Comparison of ENCODE assay signal across 10 cellular contexts in the genomic region with DNA sequence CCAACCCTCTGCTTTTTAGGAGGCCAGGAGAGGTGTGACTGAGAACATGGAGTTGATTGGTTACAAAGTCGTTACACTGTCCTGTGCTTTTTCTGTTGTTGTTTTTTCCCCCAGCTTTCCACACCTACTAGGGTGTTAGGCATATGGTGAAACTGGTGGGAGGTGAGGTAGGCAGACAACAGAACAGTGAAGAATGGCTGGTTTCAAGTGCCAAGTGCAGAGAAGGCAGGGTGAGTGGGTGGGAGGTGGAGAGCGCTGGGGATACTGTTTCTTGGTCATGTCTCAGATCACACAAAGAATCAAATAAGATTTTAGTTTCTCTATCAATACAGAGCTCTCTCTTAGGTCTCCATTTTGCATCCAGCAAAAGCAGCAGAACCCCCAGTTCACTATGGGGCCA. TPM values are rescaled to one million over a fixed set of nuclear protein-coding genes. Genes with fewer than 3 reads are reported as not detected.
DNase-seq lines count a peak whose midpoint lies in the region; ATAC-seq, FAIRE-seq and TF ChIP-seq lines count a peak whose summit lies in the region.
"Had no signal": no experiment of that assay in that cellular context is flagged by ENCODE, and none has a peak within 500 bp of the region (broad histone marks: within the 10 kb centered on the region; RNA-seq: fewer than 3 reads in every experiment).

No MANE protein-coding gene starts in this region.

- H3K4me3 ChIP-seq in CD8-positive, alpha-beta T cell (ENCODE audit: low read depth, low read length), result no peak overlapping the region
- H3K4me3 ChIP-seq in fibroblast of villous mesenchyme (ENCODE audit: low read depth, low read length), result no peak overlapping the region

- no peak for TF ChIP-seq POLR2A in GM12891 (IDR thresholded peaks at IDR 0.05; ENCODE audit: low read depth, low read length)

- H3K9me3 Mint-ChIP-seq in CD8-positive, alpha-beta T cell, result no peaks in the 10 kb centered on the region
- no peaks in the 10 kb centered on the region for H3K9me3 Mint-ChIP-seq in activated CD8-positive, alpha-beta T cell treated with anti-CD3 and anti-CD28 coated beads, Interleukin-2, amount 10 ng/mL, durations not matched to agents 7 days and 5 days (ENCODE audit: insufficient read depth)
- H3K9me3 Mint-ChIP-seq in stimulated activated naive B cell treated with anti-CD40 and anti-IgM and Interleukin-4, amounts not matched to agents 10 μg/mL and 1 μg/mL and 100 μg/mL, for 72 hours, result no peaks in the 10 kb centered on the region

- H3K9me3 ChIP-seq in CD8-positive, alpha-beta T cell (ENCODE audit: low read length), result no peaks in the 10 kb centered on the region

- FAIRE-seq in GM12891 (lab: Jason Lieb, UNC), result no peak
- FAIRE-seq: H1 had no signal

- H3K27ac Mint-ChIP-seq in CD8-positive, alpha-beta T cell, result peak overlapping the region; percentile 88
- H3K27ac Mint-ChIP-seq in activated CD8-positive, alpha-beta T cell treated with anti-CD3 and anti-CD28 coated beads, Interleukin-2, amount 10 ng/mL, durations not matched to agents 7 days and 5 days, result peak overlapping the region; percentile 53
- no peak overlapping the region for H3K27ac Mint-ChIP-seq in stimulated activated naive B cell treated with anti-CD40 and anti-IgM and Interleukin-4, amounts not matched to agents 10 μg/mL and 1 μg/mL and 100 μg/mL, for 72 hours

- H3K27me3 ChIP-seq in CD8-positive, alpha-beta T cell (ENCODE audit: insufficient read depth, low read length), result no peaks in the 10 kb centered on the region

- H3K36me3 Mint-ChIP-seq in CD8-positive, alpha-beta T cell, result peaks cover 4% of the 10 kb centered on the region
- no peaks in the 10 kb centered on the region for H3K36me3 Mint-ChIP-seq in activated CD8-positive, alpha-beta T cell treated with anti-CD3 and anti-CD28 coated beads, Interleukin-2, amount 10 ng/mL, durations not matched to agents 7 days and 5 days (ENCODE audit: low read depth)
- H3K36me3 Mint-ChIP-seq in stimulated activated naive B cell treated with anti-CD40 and anti-IgM and Interleukin-4, amounts not matched to agents 10 μg/mL and 1 μg/mL and 100 μg/mL, for 72 hours, result no peaks in the 10 kb centered on the region

- H3K4me1 ChIP-seq in CD8-positive, alpha-beta T cell (ENCODE audit: insufficient read depth, low read length), result peaks cover 34% of the 10 kb centered on the region

- intact Hi-C loops in CD8-positive, alpha-beta T cell (cut with DNase I, micrococcal nuclease), result loop anchor here (5.0 to 10.0 kb wide), 3 partner anchors 222 to 938 kb away; partner anchors contain the start of genes GOLGA2 (in 1 of the 2), STXBP1 (in 1 of the 2), SWI5 (in 1 of the 2) and ZER1 (in 1 of the 2)

- ATAC-seq in CD8-positive, alpha-beta T cell, result no peak
- ATAC-seq in activated CD8-positive, alpha-beta T cell treated with anti-CD3 and anti-CD28 coated beads, Interleukin-2, amount 10 ng/mL, durations not matched to agents 7 days and 5 days, result no peak
- ATAC-seq in HG02852 (IDR thresholded peaks at IDR 0.05; ENCODE audit: unreplicated experiment), result no peak
- ATAC-seq in GM21786 (IDR thresholded peaks at IDR 0.05; ENCODE audit: unreplicated experiment), result no peak
- no peak for ATAC-seq in stimulated activated naive B cell treated with anti-CD40 and anti-IgM and Interleukin-4, amounts not matched to agents 10 μg/mL and 1 μg/mL and 100 μg/mL, for 72 hours (replicated peaks)

- no peak for DNase-seq in CD8-positive, alpha-beta T cell
- no peak for DNase-seq in activated CD8-positive, alpha-beta T cell treated with anti-CD3 and anti-CD28 coated beads, Interleukin-2, amount 10 ng/mL, durations not matched to agents 7 days and 5 days
- peak; percentile 20 for DNase-seq in fibroblast of villous mesenchyme (ENCODE audit: low read depth)
- peak; percentile 59 for DNase-seq in stimulated activated CD4-positive, alpha-beta T cell treated with anti-CD3 and anti-CD28 coated beads, Interleukin-15, amount 100 ng/mL, for 24 hours
- DNase-seq in GM12891 (ENCODE audit: insufficient read length, low spot score), result no peak
- DNase-seq in stimulated activated naive B cell treated with anti-CD40 and anti-IgM and Interleukin-4, amounts not matched to agents 10 μg/mL and 1 μg/mL and 100 μg/mL, for 72 hours, result no peak
- DNase-seq: foreskin melanocyte had no signal

- TF ChIP-seq CTCF in CD8-positive, alpha-beta T cell (IDR thresholded peaks at IDR 0.05), result no peak
- no peak for TF ChIP-seq CTCF in fibroblast of villous mesenchyme (IDR thresholded peaks at IDR 0.05; ENCODE audit: insufficient read depth, low read depth, low read length)

- CTCF ChIA-PET in CD8-positive, alpha-beta T cell (lab: Charles Lee), result no interaction called here
- CTCF ChIA-PET in activated CD8-positive, alpha-beta T cell treated with anti-CD3 and anti-CD28 coated beads, Interleukin-2, amount 10 ng/mL, durations not matched to agents 7 days and 5 days (lab: Charles Lee), result interaction anchor here (1.3 to 1.6 kb wide), 3 partner anchors 9 to 45 kb away, joined by 3 to 13 read pairs (median 4); no protein-coding TSS in a partner anchor

- H3K27me3 Mint-ChIP-seq in CD8-positive, alpha-beta T cell (ENCODE audit: low read depth), result no peaks in the 10 kb centered on the region
- H3K27me3 Mint-ChIP-seq in activated CD8-positive, alpha-beta T cell treated with anti-CD3 and anti-CD28 coated beads, Interleukin-2, amount 10 ng/mL, durations not matched to agents 7 days and 5 days (ENCODE audit: low read depth), result no peaks in the 10 kb centered on the region
- H3K27me3 Mint-ChIP-seq in stimulated activated naive B cell treated with anti-CD40 and anti-IgM and Interleukin-4, amounts not matched to agents 10 μg/mL and 1 μg/mL and 100 μg/mL, for 72 hours, result no peaks in the 10 kb centered on the region

- POLR2A ChIA-PET in CD8-positive, alpha-beta T cell (lab: Charles Lee), result interaction anchor here (1.0 to 1.5 kb wide), 3 partner anchors 42 to 274 kb away, joined by 3 read pairs; partner anchors contain the start of genes GOLGA2 and SWI5
- POLR2A ChIA-PET in activated CD8-positive, alpha-beta T cell treated with anti-CD3 and anti-CD28 coated beads, Interleukin-2, amount 10 ng/mL, durations not matched to agents 7 days and 5 days (lab: Charles Lee), result interaction anchor here (0.8 to 4.3 kb wide), 8 partner anchors 7 to 189 kb away, joined by 3 to 38 read pairs (median 4); partner anchors contain the start of genes GLE1 and SET

- H3K4me3 Mint-ChIP-seq in CD8-positive, alpha-beta T cell, result peak overlapping the region; percentile 41
- H3K4me3 Mint-ChIP-seq in activated CD8-positive, alpha-beta T cell treated with anti-CD3 and anti-CD28 coated beads, Interleukin-2, amount 10 ng/mL, durations not matched to agents 7 days and 5 days, result no peak overlapping the region
- no peak overlapping the region for H3K4me3 Mint-ChIP-seq in stimulated activated naive B cell treated with anti-CD40 and anti-IgM and Interleukin-4, amounts not matched to agents 10 μg/mL and 1 μg/mL and 100 μg/mL, for 72 hours

- H3K27ac ChIP-seq in CD8-positive, alpha-beta T cell (ENCODE audit: low read depth, low read length), result peak overlapping the region; percentile 9

- H3K36me3 ChIP-seq in CD8-positive, alpha-beta T cell (ENCODE audit: insufficient read depth, low read length), result no peaks in the 10 kb centered on the region

- H3K4me1 Mint-ChIP-seq in CD8-positive, alpha-beta T cell (ENCODE audit: low read depth), result peaks cover 24% of the 10 kb centered on the region
- H3K4me1 Mint-ChIP-seq in activated CD8-positive, alpha-beta T cell treated with anti-CD3 and anti-CD28 coated beads, Interleukin-2, amount 10 ng/mL, durations not matched to agents 7 days and 5 days (ENCODE audit: low read depth), result peaks cover 20% of the 10 kb centered on the region
- H3K4me1 Mint-ChIP-seq in stimulated activated naive B cell treated with anti-CD40 and anti-IgM and Interleukin-4, amounts not matched to agents 10 μg/mL and 1 μg/mL and 100 μg/mL, for 72 hours, result peaks cover 8 to 15% of the 10 kb centered on the region in 2 donors

TF ChIP-seq in GM12891, 5 proteins besides CTCF, POLR2A, EP300 and RAD21:
- TF ChIP-seq POLR2AphosphoS5 (IDR thresholded peaks at IDR 0.05; ENCODE audit: low read depth, low read length) (no peak), POU2F2 (IDR thresholded peaks at IDR 0.05; ENCODE audit: low read depth, low read length) (no peak), PAX5 (IDR thresholded peaks at IDR 0.05; ENCODE audit: insufficient read depth, low read length, severe bottlenecking) (no peak), TAF1 (IDR thresholded peaks at IDR 0.05; ENCODE audit: low read depth, low read length) (no peak), SPI1 (IDR thresholded peaks at IDR 0.05; ENCODE audit: low read depth, low read length) (no peak)

RNA-seq across cellular contexts. Expression of gene SPTAN1, which starts 2.2 kb away (rescaled TPM):
- total RNA-seq in CD8-positive, alpha-beta T cell, result 100 to 1,000 TPM; 299 to 332 TPM
- 100 to 1,000 TPM; 292 to 303 TPM for total RNA-seq in activated CD8-positive, alpha-beta T cell treated with anti-CD3 and anti-CD28 coated beads, Interleukin-2, amount 10 ng/mL, durations not matched to agents 7 days and 5 days
- 477 and 501 TPM in 2 replicates for total RNA-seq in fibroblast of villous mesenchyme
- 83.2 TPM for polyA plus RNA-seq in GM12891 (2012; ENCODE audit: low read depth, missing spikeins)

RNA-seq across cellular contexts. Expression of gene GLE1, which starts 45.7 kb away (rescaled TPM):
- 1 to 10 TPM; 6.6 to 8.5 TPM for total RNA-seq in CD8-positive, alpha-beta T cell
- total RNA-seq in activated CD8-positive, alpha-beta T cell treated with anti-CD3 and anti-CD28 coated beads, Interleukin-2, amount 10 ng/mL, durations not matched to agents 7 days and 5 days, result 10 to 100 TPM; 46.5 to 47.7 TPM
- 21.3 and 35.0 TPM in 2 replicates for total RNA-seq in fibroblast of villous mesenchyme
- 22.4 TPM for polyA plus RNA-seq in GM12891 (2012; ENCODE audit: low read depth, missing spikeins)

Comparison
In these comparisons a context has a peak if more than half of its experiments do, and no peak if none do; other contexts are left out.
1. DNase-seq: peak in fibroblast of villous mesenchyme (single experiment) and stimulated activated CD4-positive, alpha-beta T cell treated with anti-CD3 and anti-CD28 coated beads, Interleukin-15, amount 100 ng/mL, for 24 hours (single experiment); none in CD8-positive, alpha-beta T cell (0 of 7), activated CD8-positive, alpha-beta T cell treated with anti-CD3 and anti-CD28 coated beads, Interleukin-2, amount 10 ng/mL, durations not matched to agents 7 days and 5 days (single experiment), GM12891 (single experiment) and stimulated activated naive B cell treated with anti-CD40 and anti-IgM and Interleukin-4, amounts not matched to agents 10 μg/mL and 1 μg/mL and 100 μg/mL, for 72 hours (single experiment).